ENCODE assay signal across 1 cellular context in the genomic region with DNA sequence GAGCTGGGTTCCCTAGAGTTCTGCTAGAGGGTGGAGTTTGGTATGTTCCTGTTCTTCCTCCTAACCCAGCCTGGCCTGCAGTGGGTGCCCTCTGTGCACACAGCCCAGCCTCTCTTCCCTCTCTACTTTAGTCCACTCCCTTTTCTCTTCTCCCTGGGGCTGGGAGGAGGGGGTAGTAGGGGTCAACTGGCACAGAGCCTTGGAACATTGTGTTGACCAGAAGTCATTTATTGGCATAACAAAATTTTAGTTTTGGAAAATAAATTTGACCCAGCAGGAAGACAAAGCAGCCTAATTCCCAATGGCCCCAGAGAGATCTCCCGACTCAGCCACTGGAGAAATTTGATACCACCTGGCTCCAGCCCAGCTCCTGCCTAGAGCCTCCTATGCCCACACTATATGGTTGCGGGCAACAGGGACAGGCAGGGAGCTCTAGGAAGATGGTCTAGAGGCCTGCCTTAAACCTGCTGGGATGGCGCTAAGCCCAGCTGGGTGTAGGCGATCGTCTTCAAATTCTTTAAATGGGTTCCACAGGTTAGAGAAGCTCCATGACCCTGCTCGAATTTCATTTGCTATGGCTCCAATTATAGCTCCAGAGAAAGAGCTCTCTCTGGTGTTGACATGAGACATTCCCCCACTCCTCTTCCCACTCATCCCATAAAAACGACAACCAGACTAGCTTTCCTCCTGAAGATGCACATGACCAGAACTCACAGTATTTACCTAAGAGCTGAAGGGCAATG.
TF ChIP-seq lines count a peak whose summit lies in the region.

No MANE protein-coding gene starts in this region.

TF ChIP-seq in H1, 55 proteins besides CTCF, POLR2A, EP300 and RAD21:
- TF ChIP-seq, protein P1, sequence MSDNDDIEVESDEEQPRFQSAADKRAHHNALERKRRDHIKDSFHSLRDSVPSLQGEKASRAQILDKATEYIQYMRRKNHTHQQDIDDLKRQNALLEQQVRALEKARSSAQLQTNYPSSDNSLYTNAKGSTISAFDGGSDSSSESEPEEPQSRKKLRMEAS (IDR thresholded peaks at IDR 0.05): no peak
- no peak for TF ChIP-seq CHD2 (IDR thresholded peaks at IDR 0.05; ENCODE audit: low read length)
- no peak for TF ChIP-seq BACH1 (IDR thresholded peaks at IDR 0.05; ENCODE audit: low read length)
- TF ChIP-seq RNF2 (IDR thresholded peaks at IDR 0.05; ENCODE audit: borderline replicate concordance, low read depth, low read length, missing control alignments, poor library complexity, severe bottlenecking): no peak
- no peak for TF ChIP-seq GABPA (IDR thresholded peaks at IDR 0.05; ENCODE audit: borderline replicate concordance, insufficient read depth, low read length)
- no peak for TF ChIP-seq TAF7 (optimal IDR thresholded peaks at IDR 0.05; ENCODE audit: borderline replicate concordance, low read depth, low read length)
- no peak for TF ChIP-seq HDAC6 (IDR thresholded peaks at IDR 0.05; ENCODE audit: low read depth, low read length)
- no peak for TF ChIP-seq HDAC2 (IDR thresholded peaks at IDR 0.05; ENCODE audit: borderline replicate concordance in 1 of 2, low read depth in 2 of 2, low read length in 2 of 2)
- no peak for TF ChIP-seq CHD1 (IDR thresholded peaks at IDR 0.05; ENCODE audit: low read depth, low read length)
- TF ChIP-seq, protein P2, sequence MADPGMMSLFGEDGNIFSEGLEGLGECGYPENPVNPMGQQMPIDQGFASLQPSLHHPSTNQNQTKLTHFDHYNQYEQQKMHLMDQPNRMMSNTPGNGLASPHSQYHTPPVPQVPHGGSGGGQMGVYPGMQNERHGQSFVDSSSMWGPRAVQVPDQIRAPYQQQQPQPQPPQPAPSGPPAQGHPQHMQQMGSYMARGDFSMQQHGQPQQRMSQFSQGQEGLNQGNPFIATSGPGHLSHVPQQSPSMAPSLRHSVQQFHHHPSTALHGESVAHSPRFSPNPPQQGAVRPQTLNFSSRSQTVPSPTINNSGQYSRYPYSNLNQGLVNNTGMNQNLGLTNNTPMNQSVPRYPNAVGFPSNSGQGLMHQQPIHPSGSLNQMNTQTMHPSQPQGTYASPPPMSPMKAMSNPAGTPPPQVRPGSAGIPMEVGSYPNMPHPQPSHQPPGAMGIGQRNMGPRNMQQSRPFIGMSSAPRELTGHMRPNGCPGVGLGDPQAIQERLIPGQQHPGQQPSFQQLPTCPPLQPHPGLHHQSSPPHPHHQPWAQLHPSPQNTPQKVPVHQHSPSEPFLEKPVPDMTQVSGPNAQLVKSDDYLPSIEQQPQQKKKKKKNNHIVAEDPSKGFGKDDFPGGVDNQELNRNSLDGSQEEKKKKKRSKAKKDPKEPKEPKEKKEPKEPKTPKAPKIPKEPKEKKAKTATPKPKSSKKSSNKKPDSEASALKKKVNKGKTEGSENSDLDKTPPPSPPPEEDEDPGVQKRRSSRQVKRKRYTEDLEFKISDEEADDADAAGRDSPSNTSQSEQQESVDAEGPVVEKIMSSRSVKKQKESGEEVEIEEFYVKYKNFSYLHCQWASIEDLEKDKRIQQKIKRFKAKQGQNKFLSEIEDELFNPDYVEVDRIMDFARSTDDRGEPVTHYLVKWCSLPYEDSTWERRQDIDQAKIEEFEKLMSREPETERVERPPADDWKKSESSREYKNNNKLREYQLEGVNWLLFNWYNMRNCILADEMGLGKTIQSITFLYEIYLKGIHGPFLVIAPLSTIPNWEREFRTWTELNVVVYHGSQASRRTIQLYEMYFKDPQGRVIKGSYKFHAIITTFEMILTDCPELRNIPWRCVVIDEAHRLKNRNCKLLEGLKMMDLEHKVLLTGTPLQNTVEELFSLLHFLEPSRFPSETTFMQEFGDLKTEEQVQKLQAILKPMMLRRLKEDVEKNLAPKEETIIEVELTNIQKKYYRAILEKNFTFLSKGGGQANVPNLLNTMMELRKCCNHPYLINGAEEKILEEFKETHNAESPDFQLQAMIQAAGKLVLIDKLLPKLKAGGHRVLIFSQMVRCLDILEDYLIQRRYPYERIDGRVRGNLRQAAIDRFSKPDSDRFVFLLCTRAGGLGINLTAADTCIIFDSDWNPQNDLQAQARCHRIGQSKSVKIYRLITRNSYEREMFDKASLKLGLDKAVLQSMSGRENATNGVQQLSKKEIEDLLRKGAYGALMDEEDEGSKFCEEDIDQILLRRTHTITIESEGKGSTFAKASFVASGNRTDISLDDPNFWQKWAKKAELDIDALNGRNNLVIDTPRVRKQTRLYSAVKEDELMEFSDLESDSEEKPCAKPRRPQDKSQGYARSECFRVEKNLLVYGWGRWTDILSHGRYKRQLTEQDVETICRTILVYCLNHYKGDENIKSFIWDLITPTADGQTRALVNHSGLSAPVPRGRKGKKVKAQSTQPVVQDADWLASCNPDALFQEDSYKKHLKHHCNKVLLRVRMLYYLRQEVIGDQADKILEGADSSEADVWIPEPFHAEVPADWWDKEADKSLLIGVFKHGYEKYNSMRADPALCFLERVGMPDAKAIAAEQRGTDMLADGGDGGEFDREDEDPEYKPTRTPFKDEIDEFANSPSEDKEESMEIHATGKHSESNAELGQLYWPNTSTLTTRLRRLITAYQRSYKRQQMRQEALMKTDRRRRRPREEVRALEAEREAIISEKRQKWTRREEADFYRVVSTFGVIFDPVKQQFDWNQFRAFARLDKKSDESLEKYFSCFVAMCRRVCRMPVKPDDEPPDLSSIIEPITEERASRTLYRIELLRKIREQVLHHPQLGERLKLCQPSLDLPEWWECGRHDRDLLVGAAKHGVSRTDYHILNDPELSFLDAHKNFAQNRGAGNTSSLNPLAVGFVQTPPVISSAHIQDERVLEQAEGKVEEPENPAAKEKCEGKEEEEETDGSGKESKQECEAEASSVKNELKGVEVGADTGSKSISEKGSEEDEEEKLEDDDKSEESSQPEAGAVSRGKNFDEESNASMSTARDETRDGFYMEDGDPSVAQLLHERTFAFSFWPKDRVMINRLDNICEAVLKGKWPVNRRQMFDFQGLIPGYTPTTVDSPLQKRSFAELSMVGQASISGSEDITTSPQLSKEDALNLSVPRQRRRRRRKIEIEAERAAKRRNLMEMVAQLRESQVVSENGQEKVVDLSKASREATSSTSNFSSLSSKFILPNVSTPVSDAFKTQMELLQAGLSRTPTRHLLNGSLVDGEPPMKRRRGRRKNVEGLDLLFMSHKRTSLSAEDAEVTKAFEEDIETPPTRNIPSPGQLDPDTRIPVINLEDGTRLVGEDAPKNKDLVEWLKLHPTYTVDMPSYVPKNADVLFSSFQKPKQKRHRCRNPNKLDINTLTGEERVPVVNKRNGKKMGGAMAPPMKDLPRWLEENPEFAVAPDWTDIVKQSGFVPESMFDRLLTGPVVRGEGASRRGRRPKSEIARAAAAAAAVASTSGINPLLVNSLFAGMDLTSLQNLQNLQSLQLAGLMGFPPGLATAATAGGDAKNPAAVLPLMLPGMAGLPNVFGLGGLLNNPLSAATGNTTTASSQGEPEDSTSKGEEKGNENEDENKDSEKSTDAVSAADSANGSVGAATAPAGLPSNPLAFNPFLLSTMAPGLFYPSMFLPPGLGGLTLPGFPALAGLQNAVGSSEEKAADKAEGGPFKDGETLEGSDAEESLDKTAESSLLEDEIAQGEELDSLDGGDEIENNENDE (IDR thresholded peaks at IDR 0.05; ENCODE audit: insufficient replicate concordance, low read length): no peak
- TF ChIP-seq SP1 (IDR thresholded peaks at IDR 0.05; ENCODE audit: low read depth, low read length): no peak
- no peak for TF ChIP-seq BRCA1 (IDR thresholded peaks at IDR 0.05; ENCODE audit: low read depth, low read length)
- TF ChIP-seq EZH2 (IDR thresholded peaks at IDR 0.05; ENCODE audit: low read depth, low read length, severe bottlenecking): no peak
- no peak for TF ChIP-seq MAFK (IDR thresholded peaks at IDR 0.05; ENCODE audit: low read depth, low read length)
- no peak for TF ChIP-seq TAF1 (IDR thresholded peaks at IDR 0.05; ENCODE audit: low read depth, low read length)
